Comparison of ENCODE assay signal across 8 cellular contexts in genomic region chr15:78944202-78944625, GRCh38. TPM values are rescaled to one million over a fixed set of nuclear protein-coding genes. Genes with fewer than 3 reads are reported as not detected.
DNase-seq lines count a peak whose midpoint lies in the region; ATAC-seq lines count a peak whose summit lies in the region.

No MANE protein-coding gene starts in this region.

- intact Hi-C loops in activated T-helper 2 cell treated with anti-CD3 and anti-CD28 coated beads, Interferon-gamma antibody, Interleukin-2, Interleukin-4, amounts not matched to agents 10 μg/mL and 5 μg/mL and 100 μg/mL, durations not matched to agents 14 hours and 24 hours and 36 hours (cut with micrococcal nuclease): no loop called here

- peaks cover 5% of the 10 kb centered on the region for H3K4me1 Mint-ChIP-seq in activated T-helper 2 cell treated with anti-CD3 and anti-CD28 coated beads, Interferon-gamma antibody, Interleukin-2, Interleukin-4, amounts not matched to agents 10 μg/mL and 5 μg/mL and 100 μg/mL, durations not matched to agents 14 hours and 24 hours and 36 hours (ENCODE audit: low read depth)

- H3K9me3 Mint-ChIP-seq in activated T-helper 2 cell treated with anti-CD3 and anti-CD28 coated beads, Interferon-gamma antibody, Interleukin-2, Interleukin-4, amounts not matched to agents 10 μg/mL and 5 μg/mL and 100 μg/mL, durations not matched to agents 14 hours and 24 hours and 36 hours: no peaks in the 10 kb centered on the region

- H3K27me3 Mint-ChIP-seq in activated T-helper 2 cell treated with anti-CD3 and anti-CD28 coated beads, Interferon-gamma antibody, Interleukin-2, Interleukin-4, amounts not matched to agents 10 μg/mL and 5 μg/mL and 100 μg/mL, durations not matched to agents 14 hours and 24 hours and 36 hours (ENCODE audit: low read depth): peaks cover 26% of the 10 kb centered on the region

- ATAC-seq in HG03066 (IDR thresholded peaks at IDR 0.05; ENCODE audit: low read depth, unreplicated experiment): peak; percentile 27

- H3K27ac Mint-ChIP-seq in activated T-helper 2 cell treated with anti-CD3 and anti-CD28 coated beads, Interferon-gamma antibody, Interleukin-2, Interleukin-4, amounts not matched to agents 10 μg/mL and 5 μg/mL and 100 μg/mL, durations not matched to agents 14 hours and 24 hours and 36 hours: no peak overlapping the region

- DNase-seq in DMS53 (lab: John Stamatoyannopoulos, UW): peak; percentile 50
- DNase-seq in DMS53 treated with DMSO at 0.1 percent for 48 hours (lab: John Stamatoyannopoulos, UW; ENCODE audit: unreplicated experiment): no peak
- no peak for DNase-seq in activated T-helper 2 cell treated with anti-CD3 and anti-CD28 coated beads, Interferon-gamma antibody, Interleukin-2, Interleukin-4, amounts not matched to agents 10 μg/mL and 5 μg/mL and 100 μg/mL, durations not matched to agents 14 hours and 24 hours and 36 hours (ENCODE audit: low spot score)
- DNase-seq in kidney tubule cell (ENCODE audit: low spot score): peak; percentile 43
- peak; percentile 13 for DNase-seq in superior temporal gyrus (ENCODE audit: extremely low spot score)
- DNase-seq in anterior cingulate cortex (lab: John Stamatoyannopoulos, UW): no peak
- no peak for DNase-seq in NCI-H1092 treated with DMSO at 0.1 percent for 48 hours (lab: John Stamatoyannopoulos, UW)

- H3K4me3 Mint-ChIP-seq in activated T-helper 2 cell treated with anti-CD3 and anti-CD28 coated beads, Interferon-gamma antibody, Interleukin-2, Interleukin-4, amounts not matched to agents 10 μg/mL and 5 μg/mL and 100 μg/mL, durations not matched to agents 14 hours and 24 hours and 36 hours (ENCODE audit: low read depth): peak overlapping the region; percentile 82

- peaks cover 9% of the 10 kb centered on the region for H3K36me3 Mint-ChIP-seq in activated T-helper 2 cell treated with anti-CD3 and anti-CD28 coated beads, Interferon-gamma antibody, Interleukin-2, Interleukin-4, amounts not matched to agents 10 μg/mL and 5 μg/mL and 100 μg/mL, durations not matched to agents 14 hours and 24 hours and 36 hours (ENCODE audit: low read depth)

RNA-seq across cellular contexts. Expression of gene CTSH, which starts 0.6 kb away (rescaled TPM):
- 47.1 and 53.8 TPM in 2 replicates for total RNA-seq in activated T-helper 2 cell treated with anti-CD3 and anti-CD28 coated beads, Interferon-gamma antibody, Interleukin-2, Interleukin-4, amounts not matched to agents 10 μg/mL and 5 μg/mL and 100 μg/mL, durations not matched to agents 14 hours and 24 hours and 36 hours

Comparison
In these comparisons a context has a peak if more than half of its experiments do, and no peak if none do; other contexts are left out.
1. DNase-seq: peak in DMS53 (single experiment), kidney tubule cell (single experiment) and superior temporal gyrus (single experiment); none in DMS53 treated with DMSO at 0.1 percent for 48 hours (single experiment), activated T-helper 2 cell treated with anti-CD3 and anti-CD28 coated beads, Interferon-gamma antibody, Interleukin-2, Interleukin-4, amounts not matched to agents 10 μg/mL and 5 μg/mL and 100 μg/mL, durations not matched to agents 14 hours and 24 hours and 36 hours (single experiment), anterior cingulate cortex (0 of 58) and NCI-H1092 treated with DMSO at 0.1 percent for 48 hours (single experiment).